Comparison of ENCODE assay signal across 1 cellular context in the genomic region with DNA sequence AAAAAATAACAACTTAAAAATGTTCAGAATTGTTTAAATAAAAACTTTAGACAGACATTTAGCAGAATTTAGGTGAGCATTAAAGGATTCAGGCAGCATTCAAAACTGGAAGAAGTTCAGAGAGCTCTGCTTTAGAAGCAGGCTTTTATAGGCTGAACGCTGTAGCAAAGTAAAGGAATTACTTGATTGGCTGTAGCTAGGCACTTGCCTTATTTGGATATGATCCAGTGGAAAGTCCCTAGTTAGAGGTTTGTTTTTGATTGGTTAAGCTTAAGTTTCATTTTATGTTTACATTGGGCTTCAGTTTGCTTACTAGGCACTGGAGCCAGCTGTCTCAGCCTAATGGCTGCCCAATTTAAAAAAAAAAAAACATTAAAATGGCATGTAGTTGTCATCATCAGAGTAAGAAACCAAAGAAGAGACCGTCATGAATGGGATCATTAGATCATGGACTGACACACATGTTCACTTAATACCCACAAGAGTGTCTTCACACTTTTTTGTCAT.
TF ChIP-seq lines count a peak whose summit lies in the region.

No MANE protein-coding gene starts in this region.

TF ChIP-seq in HepG2, 621 proteins besides CTCF, POLR2A, EP300 and RAD21 (continued from another document and continues in another):
- TF ChIP-seq RFX3 (CRISPR knock-in tag; IDR thresholded peaks at IDR 0.05), result no peak
- TF ChIP-seq KLF12 (CRISPR knock-in tag; IDR thresholded peaks at IDR 0.05; ENCODE audit: borderline replicate concordance), result no peak
- TF ChIP-seq SNAPC2 (CRISPR knock-in tag; IDR thresholded peaks at IDR 0.05), result no peak
- TF ChIP-seq, protein P1, sequence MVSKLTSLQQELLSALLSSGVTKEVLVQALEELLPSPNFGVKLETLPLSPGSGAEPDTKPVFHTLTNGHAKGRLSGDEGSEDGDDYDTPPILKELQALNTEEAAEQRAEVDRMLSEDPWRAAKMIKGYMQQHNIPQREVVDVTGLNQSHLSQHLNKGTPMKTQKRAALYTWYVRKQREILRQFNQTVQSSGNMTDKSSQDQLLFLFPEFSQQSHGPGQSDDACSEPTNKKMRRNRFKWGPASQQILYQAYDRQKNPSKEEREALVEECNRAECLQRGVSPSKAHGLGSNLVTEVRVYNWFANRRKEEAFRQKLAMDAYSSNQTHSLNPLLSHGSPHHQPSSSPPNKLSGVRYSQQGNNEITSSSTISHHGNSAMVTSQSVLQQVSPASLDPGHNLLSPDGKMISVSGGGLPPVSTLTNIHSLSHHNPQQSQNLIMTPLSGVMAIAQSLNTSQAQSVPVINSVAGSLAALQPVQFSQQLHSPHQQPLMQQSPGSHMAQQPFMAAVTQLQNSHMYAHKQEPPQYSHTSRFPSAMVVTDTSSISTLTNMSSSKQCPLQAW (CRISPR knock-in tag; IDR thresholded peaks at IDR 0.05), result no peak
- no peak for TF ChIP-seq ZNF501 (CRISPR knock-in tag; IDR thresholded peaks at IDR 0.05)
- no peak for TF ChIP-seq HMGA1 (CRISPR knock-in tag; conservative IDR thresholded peaks at IDR 0.05)
- no peak for TF ChIP-seq ZNF660 (CRISPR knock-in tag; IDR thresholded peaks at IDR 0.05; ENCODE audit: borderline replicate concordance, low read depth)
- no peak for TF ChIP-seq ZBTB8A (CRISPR knock-in tag; IDR thresholded peaks at IDR 0.05; ENCODE audit: borderline replicate concordance, low read depth)
- no peak for TF ChIP-seq ZNF441 (CRISPR knock-in tag; IDR thresholded peaks at IDR 0.05; ENCODE audit: borderline replicate concordance)
- TF ChIP-seq, protein P2, sequence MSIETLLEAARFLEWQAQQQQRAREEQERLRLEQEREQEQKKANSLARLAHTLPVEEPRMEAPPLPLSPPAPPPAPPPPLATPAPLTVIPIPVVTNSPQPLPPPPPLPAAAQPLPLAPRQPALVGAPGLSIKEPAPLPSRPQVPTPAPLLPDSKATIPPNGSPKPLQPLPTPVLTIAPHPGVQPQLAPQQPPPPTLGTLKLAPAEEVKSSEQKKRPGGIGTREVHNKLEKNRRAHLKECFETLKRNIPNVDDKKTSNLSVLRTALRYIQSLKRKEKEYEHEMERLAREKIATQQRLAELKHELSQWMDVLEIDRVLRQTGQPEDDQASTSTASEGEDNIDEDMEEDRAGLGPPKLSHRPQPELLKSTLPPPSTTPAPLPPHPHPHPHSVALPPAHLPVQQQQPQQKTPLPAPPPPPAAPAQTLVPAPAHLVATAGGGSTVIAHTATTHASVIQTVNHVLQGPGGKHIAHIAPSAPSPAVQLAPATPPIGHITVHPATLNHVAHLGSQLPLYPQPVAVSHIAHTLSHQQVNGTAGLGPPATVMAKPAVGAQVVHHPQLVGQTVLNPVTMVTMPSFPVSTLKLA (IDR thresholded peaks at IDR 0.05), result no peak
- TF ChIP-seq YY1 (IDR thresholded peaks at IDR 0.05; ENCODE audit: insufficient read depth, insufficient replicate concordance, low read depth, low read length), result peak; percentile 71
- TF ChIP-seq RARG (CRISPR knock-in tag; IDR thresholded peaks at IDR 0.05; ENCODE audit: low read depth), result no peak
- no peak for TF ChIP-seq SOX13 (IDR thresholded peaks at IDR 0.05)
- no peak for TF ChIP-seq SOX13 (CRISPR knock-in tag; conservative IDR thresholded peaks at IDR 0.05 in 1 of 2, IDR thresholded peaks at IDR 0.05 in 1 of 2)
- TF ChIP-seq, protein P3, sequence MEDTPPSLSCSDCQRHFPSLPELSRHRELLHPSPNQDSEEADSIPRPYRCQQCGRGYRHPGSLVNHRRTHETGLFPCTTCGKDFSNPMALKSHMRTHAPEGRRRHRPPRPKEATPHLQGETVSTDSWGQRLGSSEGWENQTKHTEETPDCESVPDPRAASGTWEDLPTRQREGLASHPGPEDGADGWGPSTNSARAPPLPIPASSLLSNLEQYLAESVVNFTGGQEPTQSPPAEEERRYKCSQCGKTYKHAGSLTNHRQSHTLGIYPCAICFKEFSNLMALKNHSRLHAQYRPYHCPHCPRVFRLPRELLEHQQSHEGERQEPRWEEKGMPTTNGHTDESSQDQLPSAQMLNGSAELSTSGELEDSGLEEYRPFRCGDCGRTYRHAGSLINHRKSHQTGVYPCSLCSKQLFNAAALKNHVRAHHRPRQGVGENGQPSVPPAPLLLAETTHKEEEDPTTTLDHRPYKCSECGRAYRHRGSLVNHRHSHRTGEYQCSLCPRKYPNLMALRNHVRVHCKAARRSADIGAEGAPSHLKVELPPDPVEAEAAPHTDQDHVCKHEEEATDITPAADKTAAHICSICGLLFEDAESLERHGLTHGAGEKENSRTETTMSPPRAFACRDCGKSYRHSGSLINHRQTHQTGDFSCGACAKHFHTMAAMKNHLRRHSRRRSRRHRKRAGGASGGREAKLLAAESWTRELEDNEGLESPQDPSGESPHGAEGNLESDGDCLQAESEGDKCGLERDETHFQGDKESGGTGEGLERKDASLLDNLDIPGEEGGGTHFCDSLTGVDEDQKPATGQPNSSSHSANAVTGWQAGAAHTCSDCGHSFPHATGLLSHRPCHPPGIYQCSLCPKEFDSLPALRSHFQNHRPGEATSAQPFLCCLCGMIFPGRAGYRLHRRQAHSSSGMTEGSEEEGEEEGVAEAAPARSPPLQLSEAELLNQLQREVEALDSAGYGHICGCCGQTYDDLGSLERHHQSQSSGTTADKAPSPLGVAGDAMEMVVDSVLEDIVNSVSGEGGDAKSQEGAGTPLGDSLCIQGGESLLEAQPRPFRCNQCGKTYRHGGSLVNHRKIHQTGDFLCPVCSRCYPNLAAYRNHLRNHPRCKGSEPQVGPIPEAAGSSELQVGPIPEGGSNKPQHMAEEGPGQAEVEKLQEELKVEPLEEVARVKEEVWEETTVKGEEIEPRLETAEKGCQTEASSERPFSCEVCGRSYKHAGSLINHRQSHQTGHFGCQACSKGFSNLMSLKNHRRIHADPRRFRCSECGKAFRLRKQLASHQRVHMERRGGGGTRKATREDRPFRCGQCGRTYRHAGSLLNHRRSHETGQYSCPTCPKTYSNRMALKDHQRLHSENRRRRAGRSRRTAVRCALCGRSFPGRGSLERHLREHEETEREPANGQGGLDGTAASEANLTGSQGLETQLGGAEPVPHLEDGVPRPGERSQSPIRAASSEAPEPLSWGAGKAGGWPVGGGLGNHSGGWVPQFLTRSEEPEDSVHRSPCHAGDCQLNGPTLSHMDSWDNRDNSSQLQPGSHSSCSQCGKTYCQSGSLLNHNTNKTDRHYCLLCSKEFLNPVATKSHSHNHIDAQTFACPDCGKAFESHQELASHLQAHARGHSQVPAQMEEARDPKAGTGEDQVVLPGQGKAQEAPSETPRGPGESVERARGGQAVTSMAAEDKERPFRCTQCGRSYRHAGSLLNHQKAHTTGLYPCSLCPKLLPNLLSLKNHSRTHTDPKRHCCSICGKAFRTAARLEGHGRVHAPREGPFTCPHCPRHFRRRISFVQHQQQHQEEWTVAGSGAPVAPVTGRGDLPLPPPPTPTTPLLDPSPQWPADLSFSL (CRISPR knock-in tag; IDR thresholded peaks at IDR 0.05), result no peak
- no peak for TF ChIP-seq MBNL3 (CRISPR knock-in tag; conservative IDR thresholded peaks at IDR 0.05)
- TF ChIP-seq SPEN (CRISPR knock-in tag; IDR thresholded peaks at IDR 0.05; ENCODE audit: low read depth), result no peak
- no peak for TF ChIP-seq ZNF235 (CRISPR knock-in tag; IDR thresholded peaks at IDR 0.05; ENCODE audit: borderline replicate concordance)
- TF ChIP-seq POLR2AphosphoS5 (IDR thresholded peaks at IDR 0.05; ENCODE audit: low read depth, low read length), result peak; percentile 56
- no peak for TF ChIP-seq ZNF333 (CRISPR knock-in tag; IDR thresholded peaks at IDR 0.05; ENCODE audit: borderline replicate concordance)
- TF ChIP-seq, protein P4, sequence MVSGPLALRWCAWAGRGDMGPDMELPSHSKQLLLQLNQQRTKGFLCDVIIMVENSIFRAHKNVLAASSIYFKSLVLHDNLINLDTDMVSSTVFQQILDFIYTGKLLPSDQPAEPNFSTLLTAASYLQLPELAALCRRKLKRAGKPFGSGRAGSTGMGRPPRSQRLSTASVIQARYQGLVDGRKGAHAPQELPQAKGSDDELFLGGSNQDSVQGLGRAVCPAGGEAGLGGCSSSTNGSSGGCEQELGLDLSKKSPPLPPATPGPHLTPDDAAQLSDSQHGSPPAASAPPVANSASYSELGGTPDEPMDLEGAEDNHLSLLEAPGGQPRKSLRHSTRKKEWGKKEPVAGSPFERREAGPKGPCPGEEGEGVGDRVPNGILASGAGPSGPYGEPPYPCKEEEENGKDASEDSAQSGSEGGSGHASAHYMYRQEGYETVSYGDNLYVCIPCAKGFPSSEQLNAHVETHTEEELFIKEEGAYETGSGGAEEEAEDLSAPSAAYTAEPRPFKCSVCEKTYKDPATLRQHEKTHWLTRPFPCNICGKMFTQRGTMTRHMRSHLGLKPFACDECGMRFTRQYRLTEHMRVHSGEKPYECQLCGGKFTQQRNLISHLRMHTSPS (CRISPR knock-in tag; IDR thresholded peaks at IDR 0.05; ENCODE audit: low read depth), result no peak
- no peak for TF ChIP-seq MTF1 (CRISPR knock-in tag; IDR thresholded peaks at IDR 0.05)
- TF ChIP-seq HNRNPK (IDR thresholded peaks at IDR 0.05; ENCODE audit: low read depth, low read length, poor library complexity, severe bottlenecking), result no peak
- peak; percentile 73; the same call in 1 of the 2 replicates for TF ChIP-seq RELA (CRISPR knock-in tag; IDR thresholded peaks at IDR 0.05)
- TF ChIP-seq ZBTB42 (CRISPR knock-in tag; IDR thresholded peaks at IDR 0.05), result no peak
- no peak for TF ChIP-seq RBAK (CRISPR knock-in tag; IDR thresholded peaks at IDR 0.05)
- TF ChIP-seq SP1 (IDR thresholded peaks at IDR 0.05), result no peak
- TF ChIP-seq SP1 (CRISPR knock-in tag; IDR thresholded peaks at IDR 0.05), result no peak
- no peak for TF ChIP-seq SRSF1 (optimal IDR thresholded peaks at IDR 0.05; ENCODE audit: low read depth, low read length)
- no peak; the same call in 1 of the 2 replicates for TF ChIP-seq ZNF317 (CRISPR knock-in tag; IDR thresholded peaks at IDR 0.05)
- 0 out of 2 replicates have a peak, but pooled peaks have one; percentile 19 for TF ChIP-seq KAT7 (CRISPR knock-in tag; IDR thresholded peaks at IDR 0.05; ENCODE audit: borderline replicate concordance)
- peak; percentile 95 for TF ChIP-seq SIX1 (CRISPR knock-in tag; IDR thresholded peaks at IDR 0.05; ENCODE audit: borderline replicate concordance)
- TF ChIP-seq, protein P5, sequence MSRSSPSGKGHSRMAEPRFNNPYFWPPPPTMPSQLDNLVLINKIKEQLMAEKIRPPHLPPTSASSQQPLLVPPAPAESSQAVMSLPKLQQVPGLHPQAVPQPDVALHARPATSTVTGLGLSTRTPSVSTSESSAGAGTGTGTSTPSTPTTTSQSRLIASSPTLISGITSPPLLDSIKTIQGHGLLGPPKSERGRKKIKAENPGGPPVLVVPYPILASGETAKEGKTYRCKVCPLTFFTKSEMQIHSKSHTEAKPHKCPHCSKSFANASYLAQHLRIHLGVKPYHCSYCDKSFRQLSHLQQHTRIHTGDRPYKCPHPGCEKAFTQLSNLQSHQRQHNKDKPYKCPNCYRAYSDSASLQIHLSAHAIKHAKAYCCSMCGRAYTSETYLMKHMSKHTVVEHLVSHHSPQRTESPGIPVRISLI (CRISPR knock-in tag; IDR thresholded peaks at IDR 0.05; ENCODE audit: borderline replicate concordance), result peak; percentile 87; the same call in 1 of the 2 replicates
- no peak for TF ChIP-seq PTBP1 (IDR thresholded peaks at IDR 0.05; ENCODE audit: low read depth, low read length, poor library complexity, severe bottlenecking)
- TF ChIP-seq NFYB (CRISPR knock-in tag; IDR thresholded peaks at IDR 0.05), result peak; percentile 75
- TF ChIP-seq, protein P6, sequence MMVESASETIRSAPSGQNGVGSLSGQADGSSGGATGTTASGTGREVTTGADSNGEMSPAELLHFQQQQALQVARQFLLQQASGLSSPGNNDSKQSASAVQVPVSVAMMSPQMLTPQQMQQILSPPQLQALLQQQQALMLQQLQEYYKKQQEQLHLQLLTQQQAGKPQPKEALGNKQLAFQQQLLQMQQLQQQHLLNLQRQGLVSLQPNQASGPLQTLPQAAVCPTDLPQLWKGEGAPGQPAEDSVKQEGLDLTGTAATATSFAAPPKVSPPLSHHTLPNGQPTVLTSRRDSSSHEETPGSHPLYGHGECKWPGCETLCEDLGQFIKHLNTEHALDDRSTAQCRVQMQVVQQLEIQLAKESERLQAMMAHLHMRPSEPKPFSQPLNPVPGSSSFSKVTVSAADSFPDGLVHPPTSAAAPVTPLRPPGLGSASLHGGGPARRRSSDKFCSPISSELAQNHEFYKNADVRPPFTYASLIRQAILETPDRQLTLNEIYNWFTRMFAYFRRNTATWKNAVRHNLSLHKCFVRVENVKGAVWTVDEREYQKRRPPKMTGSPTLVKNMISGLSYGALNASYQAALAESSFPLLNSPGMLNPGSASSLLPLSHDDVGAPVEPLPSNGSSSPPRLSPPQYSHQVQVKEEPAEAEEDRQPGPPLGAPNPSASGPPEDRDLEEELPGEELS (CRISPR knock-in tag; IDR thresholded peaks at IDR 0.05), result no peak; the same call in 1 of the 2 replicates
- no peak for TF ChIP-seq RFXAP (CRISPR knock-in tag; IDR thresholded peaks at IDR 0.05; ENCODE audit: borderline replicate concordance)
- no peak for TF ChIP-seq ZNF713 (CRISPR knock-in tag; IDR thresholded peaks at IDR 0.05)
- TF ChIP-seq, protein P7, sequence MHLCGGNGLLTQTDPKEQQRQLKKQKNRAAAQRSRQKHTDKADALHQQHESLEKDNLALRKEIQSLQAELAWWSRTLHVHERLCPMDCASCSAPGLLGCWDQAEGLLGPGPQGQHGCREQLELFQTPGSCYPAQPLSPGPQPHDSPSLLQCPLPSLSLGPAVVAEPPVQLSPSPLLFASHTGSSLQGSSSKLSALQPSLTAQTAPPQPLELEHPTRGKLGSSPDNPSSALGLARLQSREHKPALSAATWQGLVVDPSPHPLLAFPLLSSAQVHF (CRISPR knock-in tag; IDR thresholded peaks at IDR 0.05), result no peak
- TF ChIP-seq ARNT2 (CRISPR knock-in tag; IDR thresholded peaks at IDR 0.05; ENCODE audit: low read depth), result no peak
- TF ChIP-seq, protein P8, sequence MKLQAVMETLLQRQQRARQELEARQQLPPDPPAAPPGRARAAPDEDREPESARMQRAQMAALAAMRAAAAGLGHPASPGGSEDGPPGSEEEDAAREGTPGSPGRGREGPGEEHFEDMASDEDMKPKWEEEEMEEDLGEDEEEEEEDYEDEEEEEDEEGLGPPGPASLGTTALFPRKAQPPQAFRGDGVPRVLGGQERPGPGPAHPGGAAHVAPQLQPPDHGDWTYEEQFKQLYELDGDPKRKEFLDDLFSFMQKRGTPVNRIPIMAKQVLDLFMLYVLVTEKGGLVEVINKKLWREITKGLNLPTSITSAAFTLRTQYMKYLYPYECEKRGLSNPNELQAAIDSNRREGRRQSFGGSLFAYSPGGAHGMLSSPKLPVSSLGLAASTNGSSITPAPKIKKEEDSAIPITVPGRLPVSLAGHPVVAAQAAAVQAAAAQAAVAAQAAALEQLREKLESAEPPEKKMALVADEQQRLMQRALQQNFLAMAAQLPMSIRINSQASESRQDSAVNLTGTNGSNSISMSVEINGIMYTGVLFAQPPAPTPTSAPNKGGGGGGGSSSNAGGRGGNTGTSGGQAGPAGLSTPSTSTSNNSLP (IDR thresholded peaks at IDR 0.05; ENCODE audit: low read depth, low read length), result peak; percentile 93
- TF ChIP-seq, protein P9, sequence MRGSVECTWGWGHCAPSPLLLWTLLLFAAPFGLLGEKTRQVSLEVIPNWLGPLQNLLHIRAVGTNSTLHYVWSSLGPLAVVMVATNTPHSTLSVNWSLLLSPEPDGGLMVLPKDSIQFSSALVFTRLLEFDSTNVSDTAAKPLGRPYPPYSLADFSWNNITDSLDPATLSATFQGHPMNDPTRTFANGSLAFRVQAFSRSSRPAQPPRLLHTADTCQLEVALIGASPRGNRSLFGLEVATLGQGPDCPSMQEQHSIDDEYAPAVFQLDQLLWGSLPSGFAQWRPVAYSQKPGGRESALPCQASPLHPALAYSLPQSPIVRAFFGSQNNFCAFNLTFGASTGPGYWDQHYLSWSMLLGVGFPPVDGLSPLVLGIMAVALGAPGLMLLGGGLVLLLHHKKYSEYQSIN (CRISPR knock-in tag; IDR thresholded peaks at IDR 0.05; ENCODE audit: borderline replicate concordance), result no peak
- TF ChIP-seq HCFC1 (IDR thresholded peaks at IDR 0.05; ENCODE audit: low read depth, low read length), result no peak
- no peak for TF ChIP-seq SP4 (CRISPR knock-in tag; IDR thresholded peaks at IDR 0.05)
- TF ChIP-seq ZNF451 (CRISPR knock-in tag; IDR thresholded peaks at IDR 0.05), result no peak
